10 cellular contexts compared by ENCODE assay signal in genomic region chr14:54025661-54026060, GRCh38.
DNase-seq lines count a peak whose midpoint lies in the region; ATAC-seq and TF ChIP-seq lines count a peak whose summit lies in the region.
"Had no signal": no experiment of that assay in that cellular context is flagged by ENCODE, and none has a peak within 500 bp of the region (broad histone marks: within the 10 kb centered on the region; RNA-seq: fewer than 3 reads in every experiment).

No MANE protein-coding gene starts in this region.

- no peak overlapping the region for H3K4me3 ChIP-seq in DND-41 (ENCODE audit: low read depth in 1 of 2, low read length in 2 of 2)
- H3K4me3 ChIP-seq in Karpas-422 (ENCODE audit: low read length): no peak overlapping the region
- no peak overlapping the region for H3K4me3 ChIP-seq in mammary epithelial cell (replicated peaks in 1 of 3; ENCODE audit: insufficient read depth in 1 of 3, low read depth in 2 of 3, low read length in 3 of 3)
- no peak overlapping the region for H3K4me3 ChIP-seq in mesendoderm (ENCODE audit: low read length)
- H3K4me3 ChIP-seq: SJCRH30 had no signal

- H3K79me1 ChIP-seq in mesendoderm (ENCODE audit: low read length): no peaks in the 10 kb centered on the region

- H3K18ac ChIP-seq in mesendoderm (ENCODE audit: low read length): no peak overlapping the region

- H3K79me2 ChIP-seq in DND-41 (ENCODE audit: insufficient read depth, low read length) (no peaks in the 10 kb centered on the region), Karpas-422 (ENCODE audit: low read length) (no peaks in the 10 kb centered on the region), mammary epithelial cell (ENCODE audit: insufficient read depth, low read length) (no peaks in the 10 kb centered on the region), mesendoderm (ENCODE audit: control insufficient read depth, insufficient read depth, low read length) (no peaks in the 10 kb centered on the region)

- H3K27me3 Mint-ChIP-seq in activated naive CD8-positive, alpha-beta T cell treated with anti-CD3 and anti-CD28 coated beads, Interleukin-2, amount 50 U/mL, for 24 hours: no peaks in the 10 kb centered on the region
- no peaks in the 10 kb centered on the region for H3K27me3 Mint-ChIP-seq in CD4-positive, alpha-beta T cell
- H3K27me3 Mint-ChIP-seq: activated naive CD4-positive, alpha-beta T cell treated with anti-CD3 and anti-CD28 coated beads, Interleukin-2, amount 50 U/mL, for 24 hours had no signal

- no peak overlapping the region for H2BK120ac ChIP-seq in mesendoderm (ENCODE audit: low read depth, low read length)

- no peak overlapping the region for H3K4me3 Mint-ChIP-seq in activated naive CD8-positive, alpha-beta T cell treated with anti-CD3 and anti-CD28 coated beads, Interleukin-2, amount 50 U/mL, for 24 hours
- no peak overlapping the region for H3K4me3 Mint-ChIP-seq in CD4-positive, alpha-beta T cell
- H3K4me3 Mint-ChIP-seq: activated naive CD4-positive, alpha-beta T cell treated with anti-CD3 and anti-CD28 coated beads, Interleukin-2, amount 50 U/mL, for 24 hours had no signal

- no peak overlapping the region for H2AK5ac ChIP-seq in mesendoderm (ENCODE audit: low read length)

- no peak overlapping the region for H2BK5ac ChIP-seq in mesendoderm (ENCODE audit: low read length)

- no peak overlapping the region for H4K5ac ChIP-seq in mesendoderm (ENCODE audit: low read length)

- dilution Hi-C loops in mammary epithelial cell (cut with HindIII; ENCODE audit: low sequenced_read_pairs): no loop called here

- WGBS in mammary epithelial cell (ENCODE audit: low coverage, missing lambda C conversion rate): 4% methylated on average over 1 of the region's 1 CpG
- no CpG with 5 or more reads among the region's 1 CpG for WGBS in mesendoderm (ENCODE audit: extremely low coverage, insufficient coverage, low lambda C conversion rate)

- TF ChIP-seq CTCF in DND-41 (IDR thresholded peaks at IDR 0.05; ENCODE audit: borderline replicate concordance, extremely low read depth, low read length, poor library complexity, severe bottlenecking) (peak; percentile 23), mammary epithelial cell (conservative IDR thresholded peaks at IDR 0.05 in 1 of 2, IDR thresholded peaks at IDR 0.05 in 1 of 2; ENCODE audit: extremely low read depth in 1 of 2, insufficient read depth in 1 of 2, low read depth in 1 of 2, low read length in 2 of 2) (peak; percentile 60 to 62)
- no peak for TF ChIP-seq CTCF in CD4-positive, alpha-beta T cell (IDR thresholded peaks at IDR 0.05)

- H3K23ac ChIP-seq in mesendoderm (ENCODE audit: low read length): no peak overlapping the region

- CTCF ChIA-PET in mammary epithelial cell (lab: Charles Lee; ENCODE audit: low non-redundant PET): interaction anchor here (0.7 kb wide), 1 partner anchor 286 kb away, joined by 3 read pairs; no protein-coding TSS in a partner anchor
- CTCF ChIA-PET in CD4-positive, alpha-beta T cell (lab: Charles Lee): interaction anchor here (0.6 kb wide), 1 partner anchor 20 kb away, joined by 3 read pairs; no protein-coding TSS in a partner anchor

- peaks cover 4% of the 10 kb centered on the region for H3K9me3 ChIP-seq in DND-41 (ENCODE audit: insufficient read depth, low read length, severe bottlenecking)
- H3K9me3 ChIP-seq in Karpas-422 (ENCODE audit: low read length): 0 out of 2 replicates have a peak, but pooled peaks cover 3% of the 10 kb centered on the region
- H3K9me3 ChIP-seq in mammary epithelial cell (replicated peaks; ENCODE audit: insufficient read depth, low read length): no peaks in the 10 kb centered on the region
- H3K9me3 ChIP-seq in CD4-positive, alpha-beta T cell (ENCODE audit: control insufficient read depth, low read length): no peaks in the 10 kb centered on the region
- H3K9me3 ChIP-seq: SJCRH30 had no signal

- H3K9ac ChIP-seq in DND-41 (ENCODE audit: low read depth, low read length) (no peak overlapping the region), Karpas-422 (ENCODE audit: low read length) (no peak overlapping the region), mammary epithelial cell (ENCODE audit: insufficient read depth, low read length) (no peak overlapping the region), mesendoderm (ENCODE audit: low read length) (no peak overlapping the region)

- no peak overlapping the region for H2AFZ ChIP-seq in DND-41 (ENCODE audit: low read depth, low read length)
- no peak overlapping the region for H2AFZ ChIP-seq in Karpas-422 (ENCODE audit: low read length)
- H2AFZ ChIP-seq in mammary epithelial cell (ENCODE audit: low read depth, low read length): no peak overlapping the region

- H3K4me1 ChIP-seq in DND-41 (ENCODE audit: insufficient read depth, low read length) (no peaks in the 10 kb centered on the region), Karpas-422 (ENCODE audit: low read length) (no peaks in the 10 kb centered on the region), mammary epithelial cell (ENCODE audit: insufficient read depth, low read length) (no peaks in the 10 kb centered on the region), mesendoderm (ENCODE audit: control insufficient read depth, low read depth, low read length) (no peaks in the 10 kb centered on the region)
- H3K4me1 ChIP-seq: SJCRH30 had no signal

- in situ Hi-C loops in mammary epithelial cell (cut with MboI; ENCODE audit: low sequenced_read_pairs in 2 of 2): loop anchor here in 1 of 2 donors (10.0 kb wide), 1 partner anchor 149 kb away; no protein-coding TSS in a partner anchor

- POLR2A ChIA-PET in CD4-positive, alpha-beta T cell (lab: Charles Lee): no interaction called here

- H4K8ac ChIP-seq in mesendoderm (ENCODE audit: low read depth, low read length): no peak overlapping the region

- DNase-seq in DND-41: no peak
- peak; percentile 78 for DNase-seq in Karpas-422
- peak; percentile 41 for DNase-seq in mammary epithelial cell
- DNase-seq in mesendoderm: peak; percentile 18
- DNase-seq in activated naive CD8-positive, alpha-beta T cell treated with anti-CD3 and anti-CD28 coated beads, Interleukin-2, amount 50 U/mL, for 24 hours: no peak
- DNase-seq in NCI-H2171 treated with DMSO at 0.1 percent for 48 hours (lab: John Stamatoyannopoulos, UW): no peak
- DNase-seq in CD4-positive, alpha-beta T cell: no peak

- no peak overlapping the region for H3K56ac ChIP-seq in mesendoderm (ENCODE audit: low read length)

- BruUV-seq in mammary epithelial cell (replicated peaks; lab: Mats Ljungman, UMichigan): no TSS peak

- H3K27ac ChIP-seq in DND-41 (ENCODE audit: low read length): no peak overlapping the region
- no peak overlapping the region for H3K27ac ChIP-seq in Karpas-422 (ENCODE audit: low read length)
- H3K27ac ChIP-seq in mammary epithelial cell (ENCODE audit: insufficient read depth, low read depth, low read length): no peak overlapping the region
- H3K27ac ChIP-seq in mesendoderm (ENCODE audit: low read depth, low read length): no peak overlapping the region
- no peak overlapping the region for H3K27ac ChIP-seq in CD4-positive, alpha-beta T cell (ENCODE audit: low read depth, low read length)
- H3K27ac ChIP-seq: SJCRH30 had no signal

- no peaks in the 10 kb centered on the region for H3K36me3 ChIP-seq in DND-41 (ENCODE audit: insufficient read depth, low read length)
- no peaks in the 10 kb centered on the region for H3K36me3 ChIP-seq in Karpas-422 (ENCODE audit: insufficient read depth, low read length)
- no peaks in the 10 kb centered on the region for H3K36me3 ChIP-seq in mammary epithelial cell (ENCODE audit: insufficient read depth, low read length)
- no peaks in the 10 kb centered on the region for H3K36me3 ChIP-seq in mesendoderm (ENCODE audit: control insufficient read depth, insufficient read depth, low read length)
- H3K36me3 ChIP-seq: SJCRH30 had no signal

- H2BK15ac ChIP-seq in mesendoderm (replicated peaks; ENCODE audit: low read depth): no peak overlapping the region

- H3K4me1 Mint-ChIP-seq in activated naive CD8-positive, alpha-beta T cell treated with anti-CD3 and anti-CD28 coated beads, Interleukin-2, amount 50 U/mL, for 24 hours: no peaks in the 10 kb centered on the region
- H3K4me1 Mint-ChIP-seq in CD4-positive, alpha-beta T cell (ENCODE audit: low read depth): no peaks in the 10 kb centered on the region
- H3K4me1 Mint-ChIP-seq: activated naive CD4-positive, alpha-beta T cell treated with anti-CD3 and anti-CD28 coated beads, Interleukin-2, amount 50 U/mL, for 24 hours had no signal

- no peaks in the 10 kb centered on the region for H3K27me3 ChIP-seq in DND-41 (ENCODE audit: insufficient read depth, low read length, poor library complexity)
- H3K27me3 ChIP-seq in Karpas-422 (ENCODE audit: low read length): no peaks in the 10 kb centered on the region
- no peaks in the 10 kb centered on the region for H3K27me3 ChIP-seq in mammary epithelial cell (ENCODE audit: insufficient read depth, low read length)
- H3K27me3 ChIP-seq in mesendoderm (ENCODE audit: insufficient read depth, low read length, poor library complexity): no peaks in the 10 kb centered on the region
- H3K27me3 ChIP-seq in CD4-positive, alpha-beta T cell (ENCODE audit: control insufficient read depth, insufficient read depth, low read length): no peaks in the 10 kb centered on the region
- H3K27me3 ChIP-seq: SJCRH30 had no signal

- H4K20me1 ChIP-seq in DND-41 (ENCODE audit: insufficient read depth, low read length) (no peaks in the 10 kb centered on the region), Karpas-422 (ENCODE audit: insufficient read depth, low read depth, low read length) (no peaks in the 10 kb centered on the region), mammary epithelial cell (ENCODE audit: insufficient read depth, low read length) (no peaks in the 10 kb centered on the region)

- H3K36me3 Mint-ChIP-seq in activated naive CD8-positive, alpha-beta T cell treated with anti-CD3 and anti-CD28 coated beads, Interleukin-2, amount 50 U/mL, for 24 hours (ENCODE audit: low read depth): no peaks in the 10 kb centered on the region
- no peaks in the 10 kb centered on the region for H3K36me3 Mint-ChIP-seq in CD4-positive, alpha-beta T cell (ENCODE audit: low read depth)
- H3K36me3 Mint-ChIP-seq: activated naive CD4-positive, alpha-beta T cell treated with anti-CD3 and anti-CD28 coated beads, Interleukin-2, amount 50 U/mL, for 24 hours had no signal

- H3K9me2 ChIP-seq in Karpas-422 (replicated peaks; ENCODE audit: insufficient read depth, low read length): no peaks in the 10 kb centered on the region

- intact Hi-C loops in mammary epithelial cell (cut with micrococcal nuclease): loop anchor here (1.0 to 5.0 kb wide), 4 partner anchors 150 to 593 kb away; no protein-coding TSS in a partner anchor
- intact Hi-C loops in CD4-positive, alpha-beta T cell (cut with DNase I, micrococcal nuclease): no loop called here

- ATAC-seq in DND-41 (ENCODE audit: insufficient read depth, low read depth) (no peak), GM19467 (IDR thresholded peaks at IDR 0.05; ENCODE audit: unreplicated experiment) (no peak)
- no peak for ATAC-seq in activated naive CD8-positive, alpha-beta T cell treated with anti-CD3 and anti-CD28 coated beads, Interleukin-2, amount 50 U/mL, for 24 hours
- ATAC-seq in CD4-positive, alpha-beta T cell (ENCODE audit: poor library complexity): no peak

- H3K4ac ChIP-seq in mesendoderm (ENCODE audit: low read depth, low read length): no peak overlapping the region

- H3K9me3 Mint-ChIP-seq in activated naive CD8-positive, alpha-beta T cell treated with anti-CD3 and anti-CD28 coated beads, Interleukin-2, amount 50 U/mL, for 24 hours: no peaks in the 10 kb centered on the region
- H3K9me3 Mint-ChIP-seq in CD4-positive, alpha-beta T cell: peaks cover 9% of the 10 kb centered on the region

- H3K4me2 ChIP-seq in DND-41 (ENCODE audit: insufficient read depth, low read length): no peak overlapping the region
- no peak overlapping the region for H3K4me2 ChIP-seq in Karpas-422 (ENCODE audit: low read depth, low read length, poor library complexity, severe bottlenecking)
- H3K4me2 ChIP-seq in mammary epithelial cell (ENCODE audit: insufficient read depth, low read depth, low read length): no peak overlapping the region
- H3K4me2 ChIP-seq in mesendoderm (ENCODE audit: low read length): no peak overlapping the region

- no peak overlapping the region for H3K27ac Mint-ChIP-seq in activated naive CD8-positive, alpha-beta T cell treated with anti-CD3 and anti-CD28 coated beads, Interleukin-2, amount 50 U/mL, for 24 hours
- no peak overlapping the region for H3K27ac Mint-ChIP-seq in CD4-positive, alpha-beta T cell
- H3K27ac Mint-ChIP-seq: activated naive CD4-positive, alpha-beta T cell treated with anti-CD3 and anti-CD28 coated beads, Interleukin-2, amount 50 U/mL, for 24 hours had no signal

Comparison
In these comparisons a context has a peak if more than half of its experiments do, and no peak if none do; other contexts are left out.
1. DNase-seq: peak in Karpas-422 (single experiment), mammary epithelial cell (single experiment) and mesendoderm (single experiment); none in DND-41 (single experiment), activated naive CD8-positive, alpha-beta T cell treated with anti-CD3 and anti-CD28 coated beads, Interleukin-2, amount 50 U/mL, for 24 hours (single experiment), NCI-H2171 treated with DMSO at 0.1 percent for 48 hours (single experiment) and CD4-positive, alpha-beta T cell (0 of 10).